Comparison of ENCODE assay signal across 21 cellular contexts in genomic region chr1:225626698-225627097, GRCh38. TPM values are rescaled to one million over a fixed set of nuclear protein-coding genes. Genes with fewer than 3 reads are reported as not detected.
A peak's percentile ranks its signal among the peaks of the same experiment; 100 is the strongest.
DNase-seq lines count a peak whose midpoint lies in the region; ATAC-seq and TF ChIP-seq lines count a peak whose summit lies in the region.
"Had no signal": no experiment of that assay in that cellular context is flagged by ENCODE, and none has a peak within 500 bp of the region (broad histone marks: within the 10 kb centered on the region; RNA-seq: fewer than 3 reads in every experiment).

No MANE protein-coding gene starts in this region.

- H3K14ac ChIP-seq in mesenchymal stem cell (ENCODE audit: low read length in 2 of 2) = no peak overlapping the region

- no peak overlapping the region for H2AK5ac ChIP-seq in mesenchymal stem cell (ENCODE audit: low read length, severe bottlenecking)

- POLR2A ChIA-PET in T-cell (lab: Charles Lee) = interaction anchor here in 1 of 2 donors (0.6 kb wide), 2 partner anchors 42 to 307 kb away, joined by 3 to 4 read pairs; no protein-coding TSS in a partner anchor

- H3K27ac Mint-ChIP-seq in chondrocyte (ENCODE audit: unreplicated experiment) (peak overlapping the region; percentile 77), T-cell (no peak overlapping the region)
- H3K27ac Mint-ChIP-seq: activated naive CD8-positive, alpha-beta T cell treated with anti-CD3 and anti-CD28 coated beads, Interleukin-2, amount 50 U/mL, for 24 hours; CD4-positive, alpha-beta memory T cell had no signal

- H3K4me3 Mint-ChIP-seq in chondrocyte (ENCODE audit: unreplicated experiment) (no peak overlapping the region), T-cell (no peak overlapping the region)
- H3K4me3 Mint-ChIP-seq: activated naive CD8-positive, alpha-beta T cell treated with anti-CD3 and anti-CD28 coated beads, Interleukin-2, amount 50 U/mL, for 24 hours; CD4-positive, alpha-beta memory T cell had no signal

- H3K36me3 ChIP-seq in right atrium auricular region (no peaks in the 10 kb centered on the region), mesenchymal stem cell (ENCODE audit: control insufficient read depth in 1 of 2, insufficient read depth in 2 of 2, low read depth in 1 of 2, low read length in 2 of 2) (peaks cover 0 to under 1% of the 10 kb centered on the region in 2 experiments)
- H3K36me3 ChIP-seq: ovary, upper lobe of left lung had no signal

- H3K4me1 ChIP-seq in right atrium auricular region (peaks cover 0 to 55% of the 10 kb centered on the region in 2 donors), right cardiac atrium (ENCODE audit: control insufficient read depth, insufficient read depth, low read length) (peaks cover 9% of the 10 kb centered on the region), mesenchymal stem cell (ENCODE audit: control insufficient read depth, insufficient read depth, low read depth, low read length) (peaks cover 6% of the 10 kb centered on the region)

- H2BK15ac ChIP-seq in mesenchymal stem cell (ENCODE audit: low read depth, poor library complexity, severe bottlenecking) = no peak overlapping the region

- H3K9me3 Mint-ChIP-seq in chondrocyte (ENCODE audit: low read depth) = no peaks in the 10 kb centered on the region
- no peaks in the 10 kb centered on the region for H3K9me3 Mint-ChIP-seq in T-cell
- H3K9me3 Mint-ChIP-seq: activated naive CD8-positive, alpha-beta T cell treated with anti-CD3 and anti-CD28 coated beads, Interleukin-2, amount 50 U/mL, for 24 hours; CD4-positive, alpha-beta memory T cell had no signal

- H3K27me3 ChIP-seq in right atrium auricular region (no peaks in the 10 kb centered on the region), right cardiac atrium (ENCODE audit: control insufficient read depth, insufficient read depth) (no peaks in the 10 kb centered on the region), mesenchymal stem cell (ENCODE audit: control insufficient read depth in 1 of 2, insufficient read depth in 1 of 2, low read length in 2 of 2) (no peaks in the 10 kb centered on the region)
- H3K27me3 ChIP-seq: ovary, upper lobe of left lung had no signal

- H3K36me3 Mint-ChIP-seq in chondrocyte (ENCODE audit: low read depth) (peaks cover 7% of the 10 kb centered on the region), T-cell (no peaks in the 10 kb centered on the region)
- H3K36me3 Mint-ChIP-seq: CD4-positive, alpha-beta memory T cell had no signal

- H4K8ac ChIP-seq in mesenchymal stem cell (ENCODE audit: low read length) = no peak overlapping the region

- H2BK120ac ChIP-seq in mesenchymal stem cell (ENCODE audit: low read depth, low read length) = no peak overlapping the region

- no peak overlapping the region for H2BK5ac ChIP-seq in mesenchymal stem cell (ENCODE audit: low read depth, low read length, poor library complexity, severe bottlenecking)

- peak overlapping the region; percentile 34 for H3K9ac ChIP-seq in mesenchymal stem cell (ENCODE audit: low read length)

- intact Hi-C loops in right cardiac atrium (cut with DNase I) = no loop called here

- peaks cover 20% of the 10 kb centered on the region for H3K79me1 ChIP-seq in mesenchymal stem cell (replicated peaks; ENCODE audit: low read length, poor library complexity, severe bottlenecking)

- H4K91ac ChIP-seq in mesenchymal stem cell (ENCODE audit: low read length) = no peak overlapping the region

- no peak overlapping the region for H3K18ac ChIP-seq in mesenchymal stem cell (ENCODE audit: low read depth in 1 of 2, low read length in 2 of 2)

- no peak overlapping the region for H2BK12ac ChIP-seq in mesenchymal stem cell (ENCODE audit: low read length in 2 of 2)

- DNase-seq in right atrium auricular region (ENCODE audit: low spot score) = no peak
- no peak for DNase-seq in right cardiac atrium
- no peak for DNase-seq in chondrocyte (ENCODE audit: low spot score)
- peak; percentile 43 for DNase-seq in mesenchymal stem cell
- no peak for DNase-seq in T-cell
- DNase-seq in NCI-H748 treated with DMSO at 0.1 percent for 48 hours (lab: John Stamatoyannopoulos, UW) = no peak
- DNase-seq: activated naive CD8-positive, alpha-beta T cell treated with anti-CD3 and anti-CD28 coated beads, Interleukin-2, amount 50 U/mL, for 24 hours; CD4-positive, alpha-beta memory T cell; DND-41; KG1; mucosa of descending colon; NCI-H1417; NCI-H82; ovary; stimulated activated CD4-positive, alpha-beta T cell treated with anti-CD3 and anti-CD28 coated beads, Interleukin-12 subunit alpha, Interleukin-12 subunit beta, amount 100 ng/mL, for 4 hours; stimulated activated naive CD4-positive, alpha-beta T cell; SW 1271; upper lobe of left lung had no signal

- H3K27ac ChIP-seq in right atrium auricular region = peak overlapping the region; percentile 40 to 62
- H3K27ac ChIP-seq in right cardiac atrium (ENCODE audit: low read length) = no peak overlapping the region
- no peak overlapping the region for H3K27ac ChIP-seq in mesenchymal stem cell (ENCODE audit: low read length, poor library complexity, severe bottlenecking)
- H3K27ac ChIP-seq: HL-60, ovary, upper lobe of left lung had no signal

- peaks cover 79% of the 10 kb centered on the region for H3K4me1 Mint-ChIP-seq in chondrocyte (ENCODE audit: low read depth)
- no peaks in the 10 kb centered on the region for H3K4me1 Mint-ChIP-seq in T-cell
- H3K4me1 Mint-ChIP-seq: activated naive CD8-positive, alpha-beta T cell treated with anti-CD3 and anti-CD28 coated beads, Interleukin-2, amount 50 U/mL, for 24 hours; CD4-positive, alpha-beta memory T cell had no signal

- H3K4me3 ChIP-seq in right atrium auricular region (no peak overlapping the region), right cardiac atrium (ENCODE audit: low read length) (no peak overlapping the region), mesenchymal stem cell (ENCODE audit: insufficient read depth in 1 of 2, low read depth in 1 of 2, low read length in 2 of 2) (no peak overlapping the region)
- H3K4me3 ChIP-seq: mucosa of descending colon, ovary, upper lobe of left lung had no signal

- CTCF ChIA-PET in T-cell (lab: Charles Lee) = no interaction called here

- no peak overlapping the region for H3K23ac ChIP-seq in mesenchymal stem cell (ENCODE audit: low read length in 2 of 2)

- no peak for ATAC-seq in right cardiac atrium
- no peak for ATAC-seq in HG03025 (IDR thresholded peaks at IDR 0.05; ENCODE audit: low FRiP score, unreplicated experiment)
- no peak for ATAC-seq in GM19397 (IDR thresholded peaks at IDR 0.05; ENCODE audit: unreplicated experiment)
- no peak for ATAC-seq in T-cell (replicated peaks in 1 of 4)
- ATAC-seq: activated naive CD8-positive, alpha-beta T cell treated with anti-CD3 and anti-CD28 coated beads, Interleukin-2, amount 50 U/mL, for 24 hours; mucosa of descending colon had no signal

- H2AFZ ChIP-seq in mesenchymal stem cell (ENCODE audit: low read depth, low read length) = no peak overlapping the region

- no peak for TF ChIP-seq CTCF in right atrium auricular region (IDR thresholded peaks at IDR 0.05)
- no peak for TF ChIP-seq CTCF in chondrocyte (IDR thresholded peaks at IDR 0.05)

- WGBS in right cardiac atrium = 44% methylated on average over 2 of the region's 2 CpGs
- WGBS in mesenchymal stem cell = no CpG with 5 or more reads among the region's 2 CpGs

- no peaks in the 10 kb centered on the region for H3K27me3 Mint-ChIP-seq in chondrocyte (ENCODE audit: low read depth)
- H3K27me3 Mint-ChIP-seq in T-cell = peaks cover 11 to 29% of the 10 kb centered on the region in 2 donors

- no peak overlapping the region for H3K4ac ChIP-seq in mesenchymal stem cell (ENCODE audit: low read depth in 1 of 2, low read length in 2 of 2)

- H3K4me2 ChIP-seq in mesenchymal stem cell (ENCODE audit: low read length, poor library complexity, severe bottlenecking) = no peak overlapping the region

- H3K9me3 ChIP-seq in right atrium auricular region (no peaks in the 10 kb centered on the region), right cardiac atrium (ENCODE audit: control insufficient read depth, low read length) (no peaks in the 10 kb centered on the region), mesenchymal stem cell (ENCODE audit: control insufficient read depth, low read length) (no peaks in the 10 kb centered on the region)
- H3K9me3 ChIP-seq: mucosa of descending colon, ovary, upper lobe of left lung had no signal

RNA-seq across cellular contexts. Expression of gene ENAH, which starts 26.2 kb away (rescaled TPM):
- total RNA-seq in right atrium auricular region (10 to 100 TPM; 50.5 to 59.5 TPM), right cardiac atrium (100 to 1,000 TPM in 3 of 4 donors, 10 to 100 TPM in 1; 99.0 to 132 (median 115) TPM), chondrocyte (208 to 457 TPM (median 434 TPM) in 3 replicates), T-cell (1 to 10 TPM in 2 of 5 donors, under 1 TPM in 1, not detected in 2; 0.56 to 1.1 (median 1.0) TPM)
- 29.8 TPM for polyA plus RNA-seq in right cardiac atrium
- polyA plus RNA-seq in mesenchymal stem cell (2013, experiment 1 of 2) = 78.1 TPM
- polyA plus RNA-seq in mesenchymal stem cell (2013, experiment 2 of 2) = 80.9 TPM
- polyA plus RNA-seq: CD4-positive, alpha-beta memory T cell had no signal

Comparison
In these comparisons a context has a peak if more than half of its experiments do, and no peak if none do; other contexts are left out.
1. H3K27ac ChIP-seq: peak in right atrium auricular region (2 of 2); none in right cardiac atrium (single experiment) and mesenchymal stem cell (single experiment).
2. RNA of gene ENAH, which starts 26.2 kb away (total RNA-seq): 208 to 457 TPM in chondrocyte, 99.0 to 132 TPM in right cardiac atrium and 50.5 to 59.5 TPM in right atrium auricular region; 0.56 to 1.1 TPM in T-cell; every median in the first group is over 10 times any median in the second.